In genomic region chr4:53852343-53852742, GRCh38 we compare ENCODE assay signal across 25 cellular contexts.
DNase-seq lines count a peak whose midpoint lies in the region; ATAC-seq, FAIRE-seq and TF ChIP-seq lines count a peak whose summit lies in the region.
"Had no signal": no experiment of that assay in that cellular context is flagged by ENCODE, and none has a peak within 500 bp of the region (broad histone marks: within the 10 kb centered on the region; RNA-seq: fewer than 3 reads in every experiment).

No MANE protein-coding gene starts in this region.

- no peak overlapping the region for H3K4me3 ChIP-seq in H1 (ENCODE audit: extremely low read depth in 1 of 4, insufficient read depth in 2 of 4, low read depth in 3 of 4, low read length in 4 of 4)
- no peak overlapping the region for H3K4me3 ChIP-seq in right cardiac atrium (ENCODE audit: low read length)
- H3K4me3 ChIP-seq in vagina, result no peak overlapping the region
- H3K4me3 ChIP-seq in esophagus muscularis mucosa, result no peak overlapping the region
- H3K4me3 ChIP-seq: lower lobe of right lung, uterus had no signal

- no peaks in the 10 kb centered on the region for H3K36me3 ChIP-seq in H1 (ENCODE audit: control insufficient read depth in 2 of 4, insufficient read depth in 4 of 4, low read length in 3 of 4)
- H3K36me3 ChIP-seq in vagina, result no peaks in the 10 kb centered on the region
- H3K36me3 ChIP-seq in esophagus muscularis mucosa, result no peaks in the 10 kb centered on the region
- H3K36me3 ChIP-seq: lower lobe of right lung, uterus had no signal

- H3K4me1 ChIP-seq in H1 (replicated peaks in 1 of 4; ENCODE audit: control insufficient read depth in 3 of 4, insufficient read depth in 4 of 4, low read length in 3 of 4) (peaks cover 0 to 7% (median 2%) of the 10 kb centered on the region in 4 experiments; a peak in 1 of 7 replicates), right cardiac atrium (ENCODE audit: control insufficient read depth, insufficient read depth, low read length) (no peaks in the 10 kb centered on the region), vagina (peaks cover 15% of the 10 kb centered on the region), esophagus muscularis mucosa (peaks cover 0 to 9% (median 0%) of the 10 kb centered on the region in 4 donors)
- H3K4me1 ChIP-seq: lower lobe of right lung had no signal

- H3K79me2 ChIP-seq in H1 (ENCODE audit: control insufficient read depth in 1 of 2, insufficient read depth in 2 of 2, low read length in 2 of 2), result no peaks in the 10 kb centered on the region

- H2BK20ac ChIP-seq in H1 (ENCODE audit: low read length), result no peak overlapping the region

- TF ChIP-seq POLR2A in H1 (IDR thresholded peaks at IDR 0.05; ENCODE audit: control extremely low read depth in 1 of 2, low read depth in 2 of 2, low read length in 2 of 2), result no peak
- no peak for TF ChIP-seq POLR2A in vagina (IDR thresholded peaks at IDR 0.05)
- no peak for TF ChIP-seq POLR2A in esophagus muscularis mucosa (IDR thresholded peaks at IDR 0.05; ENCODE audit: low read depth)

- peak; percentile 61 for ATAC-seq in Right ventricle myocardium superior (ENCODE audit: poor library complexity)
- peak; percentile 41 to 52 for ATAC-seq in right cardiac atrium
- ATAC-seq in HG02973 (IDR thresholded peaks at IDR 0.05; ENCODE audit: unreplicated experiment), result no peak
- no peak for ATAC-seq in HG02571 (IDR thresholded peaks at IDR 0.05; ENCODE audit: unreplicated experiment)
- ATAC-seq: activated CD4-positive, alpha-beta T cell treated with anti-CD3 and anti-CD28 coated beads for 36 hours; activated CD8-positive, alpha-beta memory T cell treated with anti-CD3 and anti-CD28 coated beads, Interleukin-2, amount 10 ng/mL, durations not matched to agents 7 days and 5 days; lower lobe of right lung had no signal

- CTCF ChIA-PET in H1 (lab: Charles Lee; ENCODE audit: partially characterized antibody), result no interaction called here

- H3K27me3 ChIP-seq in H1 (replicated peaks in 1 of 4; ENCODE audit: control insufficient read depth in 3 of 4, extremely low read depth in 1 of 4, insufficient read depth in 3 of 4, low read length in 3 of 4) (no peaks in the 10 kb centered on the region), right cardiac atrium (ENCODE audit: control insufficient read depth, insufficient read depth) (no peaks in the 10 kb centered on the region), vagina (no peaks in the 10 kb centered on the region), esophagus muscularis mucosa (no peaks in the 10 kb centered on the region)
- H3K27me3 ChIP-seq: uterus had no signal

- no peak overlapping the region for H4K8ac ChIP-seq in H1 (ENCODE audit: extremely low read depth, insufficient read depth, low read length)

- no peaks in the 10 kb centered on the region for H4K20me1 ChIP-seq in H1 (replicated peaks in 1 of 2; ENCODE audit: control insufficient read depth in 1 of 2, insufficient read depth in 2 of 2, low read length in 2 of 2)

- no peak overlapping the region for H4K91ac ChIP-seq in H1 (replicated peaks; ENCODE audit: insufficient read length, low read length)

- no peak overlapping the region for H2BK120ac ChIP-seq in H1 (replicated peaks; ENCODE audit: low read depth, low read length)

- H2BK15ac ChIP-seq in H1 (ENCODE audit: low read length), result no peak overlapping the region

- H3K79me1 ChIP-seq in H1 (ENCODE audit: low read depth, low read length), result no peaks in the 10 kb centered on the region

- no peak for FAIRE-seq in H1 (lab: Jason Lieb, UNC)
- FAIRE-seq: D721Med, TTC549 had no signal

- no peak for TF ChIP-seq RAD21 in H1 (IDR thresholded peaks at IDR 0.05 in 1 of 2, conservative IDR thresholded peaks at IDR 0.05 in 1 of 2; ENCODE audit: low read depth in 2 of 2, low read length in 2 of 2)

- no peak overlapping the region for H2AFZ ChIP-seq in H1 (ENCODE audit: low read length)

- intact Hi-C loops in Right ventricle myocardium superior (cut with DNase I), result no loop called here
- intact Hi-C loops in cardiac septum (cut with DNase I), result loop anchor here (5.0 to 10.0 kb wide), 2 partner anchors 145 to 348 kb away; no protein-coding TSS in a partner anchor
- intact Hi-C loops in right cardiac atrium (cut with DNase I), result no loop called here
- intact Hi-C loops in vagina (cut with DNase I), result no loop called here
- intact Hi-C loops in esophagus muscularis mucosa (cut with DNase I), result no loop called here

- 80% methylated on average over 5 of the region's 5 CpGs; no CpG with 5 or more reads in 1 of the 2 experiments for whole genome bisulfite sequencing in H1 (ENCODE audit: extremely low coverage in 1 of 2, insufficient coverage in 1 of 2, insufficient read length in 1 of 2, insufficient replicate concordance in 2 of 2, low coverage in 1 of 2, low lambda C conversion rate in 2 of 2, missing lambda C conversion rate in 1 of 2), 2 experiments
- WGBS in right cardiac atrium, result 44% methylated on average over 5 of the region's 5 CpGs
- WGBS in esophagus muscularis mucosa, result 70% methylated on average over 5 of the region's 5 CpGs

- H3K4ac ChIP-seq in H1 (replicated peaks; ENCODE audit: insufficient read length, low read depth, low read length), result no peak overlapping the region

- peaks cover 3% of the 10 kb centered on the region; the same call in 1 of the 2 replicates for H3K23me2 ChIP-seq in H1 (ENCODE audit: low read depth, low read length)

- H3K18ac ChIP-seq in H1 (ENCODE audit: extremely low read depth, low read length), result no peak overlapping the region

- H3K9me3 ChIP-seq in H1 (ENCODE audit: insufficient read depth in 2 of 2, low read depth in 1 of 2, low read length in 1 of 2) (no peaks in the 10 kb centered on the region), right cardiac atrium (ENCODE audit: control insufficient read depth, low read length) (no peaks in the 10 kb centered on the region), vagina (no peaks in the 10 kb centered on the region), esophagus muscularis mucosa (no peaks in the 10 kb centered on the region)
- H3K9me3 ChIP-seq: lower lobe of right lung, uterus had no signal

- H3K56ac ChIP-seq in H1 (replicated peaks; ENCODE audit: insufficient read length, low read depth, low read length), result no peak overlapping the region

- no peak overlapping the region; the same call in 1 of the 2 replicates for H2BK5ac ChIP-seq in H1 (ENCODE audit: low read depth, low read length)

- TF ChIP-seq CTCF in H1 (IDR thresholded peaks at IDR 0.05; ENCODE audit: control extremely low read depth in 1 of 3, insufficient read depth in 1 of 3, low read depth in 1 of 3, low read length in 3 of 3) (no peak), vagina (IDR thresholded peaks at IDR 0.05) (no peak), esophagus muscularis mucosa (IDR thresholded peaks at IDR 0.05) (no peak)

- peak overlapping the region in 1 of 2 experiments; percentile 47; a peak in 1 of 4 replicates for H3K4me2 ChIP-seq in H1 (ENCODE audit: insufficient read depth in 1 of 2, low read depth in 2 of 2, low read length in 2 of 2)

- H3K27ac ChIP-seq in H1 (ENCODE audit: low read depth, low read length), result no peak overlapping the region
- no peak overlapping the region for H3K27ac ChIP-seq in right cardiac atrium (ENCODE audit: low read length)
- peak overlapping the region; percentile 51 for H3K27ac ChIP-seq in vagina
- no peak overlapping the region for H3K27ac ChIP-seq in esophagus muscularis mucosa (replicated peaks in 1 of 4)
- H3K27ac ChIP-seq: C4-2B, lower lobe of right lung, uterus had no signal

- H3K9ac ChIP-seq in H1 (replicated peaks in 1 of 4; ENCODE audit: extremely low read depth in 1 of 4, low read depth in 3 of 4, low read length in 3 of 4), result no peak overlapping the region

- H3K23ac ChIP-seq in H1 (ENCODE audit: insufficient read length), result no peak overlapping the region

- no peak overlapping the region for H4K5ac ChIP-seq in H1 (ENCODE audit: insufficient read length, low read depth, low read length)

- TF ChIP-seq EP300 in H1 (IDR thresholded peaks at IDR 0.05; ENCODE audit: borderline replicate concordance in 1 of 2, low read depth in 2 of 2, low read length in 2 of 2), result no peak
- no peak for TF ChIP-seq EP300 in esophagus muscularis mucosa (IDR thresholded peaks at IDR 0.05)

- no peak overlapping the region for H2BK12ac ChIP-seq in H1 (ENCODE audit: low read depth, low read length)

- DNase-seq in Right ventricle myocardium superior (no peak), cardiac septum (ENCODE audit: low spot score) (no peak), H1 (ENCODE audit: low read depth in 1 of 2, low spot score in 2 of 2) (no peak), right cardiac atrium (peak; percentile 23 to 66 (median 41)), vagina (ENCODE audit: extremely low spot score in 2 of 2) (no peak), esophagus muscularis mucosa (ENCODE audit: extremely low spot score) (no peak)
- DNase-seq: 8988T; activated CD4-positive, alpha-beta T cell treated with anti-CD3 and anti-CD28 coated beads for 36 hours; activated CD8-positive, alpha-beta memory T cell treated with anti-CD3 and anti-CD28 coated beads, Interleukin-2, amount 10 ng/mL, durations not matched to agents 7 days and 5 days; activated naive CD8-positive, alpha-beta T cell treated with anti-CD3 and anti-CD28 coated beads for 36 hours; caudate nucleus; erythroblast; head of caudate nucleus; immature natural killer cell; KBM-7; lower lobe of right lung; NCI-H146; nucleus accumbens; stimulated activated CD4-positive, alpha-beta T cell treated with anti-CD3 and anti-CD28 coated beads, Interleukin-15, amount 100 ng/mL, for 24 hours; uterus had no signal

- no peak overlapping the region for H2AK5ac ChIP-seq in H1 (ENCODE audit: low read depth, low read length)

- H3K14ac ChIP-seq in H1 (ENCODE audit: insufficient read length), result no peak overlapping the region

- POLR2A ChIA-PET in H1 (lab: Charles Lee; ENCODE audit: partially characterized antibody), result no interaction called here

TF ChIP-seq in H1, 55 proteins besides CTCF, POLR2A, EP300 and RAD21:
- TF ChIP-seq TEAD4 (IDR thresholded peaks at IDR 0.05; ENCODE audit: low read depth, low read length) (0 out of 2 replicates have a peak, but pooled peaks have one; percentile 11), RNF2 (IDR thresholded peaks at IDR 0.05; ENCODE audit: borderline replicate concordance, low read depth, low read length, missing control alignments, poor library complexity, severe bottlenecking) (no peak)

Comparison
In these comparisons a context has a peak if more than half of its experiments do, and no peak if none do; other contexts are left out.
1. DNase-seq: peak in right cardiac atrium (3 of 3); none in Right ventricle myocardium superior (single experiment), cardiac septum (single experiment), H1 (0 of 2), vagina (0 of 2) and esophagus muscularis mucosa (single experiment).
2. ATAC-seq: peak in Right ventricle myocardium superior (single experiment) and right cardiac atrium (2 of 2); none in HG02973 (single experiment) and HG02571 (single experiment).